In genomic region chr1:202159534-202160371, GRCh38 we compare ENCODE assay signal across 1 cellular context.
TF ChIP-seq lines count a peak whose summit lies in the region.

No MANE protein-coding gene starts in this region.

TF ChIP-seq in GM12878, 131 proteins besides CTCF, POLR2A, EP300 and RAD21 (continued from another document and continues in another):
- no peak for TF ChIP-seq HDAC6 (IDR thresholded peaks at IDR 0.05; ENCODE audit: unreplicated experiment)
- peak; percentile 61; the same call in 1 of the 2 replicates for TF ChIP-seq SMAD5 (IDR thresholded peaks at IDR 0.05; ENCODE audit: low read depth)
- 0 out of 2 replicates have a peak, but pooled peaks have one; percentile 25 for TF ChIP-seq NKRF (conservative IDR thresholded peaks at IDR 0.05)
- no peak for TF ChIP-seq STAT3 (IDR thresholded peaks at IDR 0.05; ENCODE audit: low read depth, low read length)
- TF ChIP-seq CHD1 (IDR thresholded peaks at IDR 0.05; ENCODE audit: low read depth, low read length): no peak
- TF ChIP-seq RELB (IDR thresholded peaks at IDR 0.05; ENCODE audit: low read depth): 0 out of 2 replicates have a peak, but pooled peaks have one; percentile 5
- TF ChIP-seq EZH2 (IDR thresholded peaks at IDR 0.05; ENCODE audit: borderline replicate concordance, control insufficient read depth, low read depth, low read length): no peak
- no peak for TF ChIP-seq ZSCAN29 (IDR thresholded peaks at IDR 0.05)
- no peak for TF ChIP-seq FOXK2 (IDR thresholded peaks at IDR 0.05)
- TF ChIP-seq MYC (IDR thresholded peaks at IDR 0.05; ENCODE audit: insufficient read depth, insufficient read length, insufficient replicate concordance, low read length, severe bottlenecking): peak; percentile 47
- no peak for TF ChIP-seq KDM1A (IDR thresholded peaks at IDR 0.05; ENCODE audit: borderline replicate concordance)
- no peak for TF ChIP-seq HCFC1 (IDR thresholded peaks at IDR 0.05; ENCODE audit: low read length)
- no peak for TF ChIP-seq NFXL1 (IDR thresholded peaks at IDR 0.05; ENCODE audit: borderline replicate concordance)
- TF ChIP-seq MYB (IDR thresholded peaks at IDR 0.05; ENCODE audit: borderline replicate concordance, low read depth, low read length): peak; percentile 87
- TF ChIP-seq ZNF217 (IDR thresholded peaks at IDR 0.05): no peak
- no peak for TF ChIP-seq SUZ12 (IDR thresholded peaks at IDR 0.05; ENCODE audit: unreplicated experiment)
- peak in 1 of 2 experiments; percentile 61; a peak in 1 of 4 replicates for TF ChIP-seq ETV6 (conservative IDR thresholded peaks at IDR 0.05 in 1 of 2, IDR thresholded peaks at IDR 0.05 in 1 of 2; ENCODE audit: borderline replicate concordance in 1 of 2, low read depth in 1 of 2)
- peak; percentile 17 for TF ChIP-seq MEF2B (IDR thresholded peaks at IDR 0.05; ENCODE audit: partially characterized antibody, poor library complexity, severe bottlenecking)
- TF ChIP-seq CREM (IDR thresholded peaks at IDR 0.05; ENCODE audit: low read depth): peak; percentile 84
- peak; percentile 92 for TF ChIP-seq CHD2 (IDR thresholded peaks at IDR 0.05; ENCODE audit: borderline replicate concordance, low read depth, low read length)
- TF ChIP-seq MEF2A (IDR thresholded peaks at IDR 0.05; ENCODE audit: insufficient read depth, low read depth, low read length): no peak
- no peak for TF ChIP-seq CHD4 (IDR thresholded peaks at IDR 0.05)
- TF ChIP-seq NFYA (IDR thresholded peaks at IDR 0.05; ENCODE audit: borderline replicate concordance, low read depth, low read length): no peak
- no peak for TF ChIP-seq BRCA1 (IDR thresholded peaks at IDR 0.05; ENCODE audit: low read depth, low read length)
- TF ChIP-seq KAT2A (conservative IDR thresholded peaks at IDR 0.05; ENCODE audit: control insufficient read depth, low read depth, low read length): no peak
- TF ChIP-seq SREBF1 (IDR thresholded peaks at IDR 0.05; ENCODE audit: low read length): no peak
- no peak; the same call in 1 of the 2 replicates for TF ChIP-seq BMI1 (IDR thresholded peaks at IDR 0.05; ENCODE audit: borderline replicate concordance)
- peak; percentile 42; the same call in 1 of the 2 replicates for TF ChIP-seq ZBTB40 (IDR thresholded peaks at IDR 0.05; ENCODE audit: borderline replicate concordance)
- TF ChIP-seq ATF7 (IDR thresholded peaks at IDR 0.05; ENCODE audit: low read depth): no peak; the same call in 1 of the 2 replicates
- no peak for TF ChIP-seq MTA3 (IDR thresholded peaks at IDR 0.05; ENCODE audit: borderline replicate concordance, low read length)
- TF ChIP-seq RAD51 (IDR thresholded peaks at IDR 0.05): no peak
- no peak for TF ChIP-seq NR2C2 (IDR thresholded peaks at IDR 0.05; ENCODE audit: borderline replicate concordance, control insufficient read depth, insufficient read length, low read depth)
- no peak for TF ChIP-seq ZZZ3 (IDR thresholded peaks at IDR 0.05; ENCODE audit: control insufficient read depth, insufficient read length, low read depth)
- no peak for TF ChIP-seq GABPA (IDR thresholded peaks at IDR 0.05; ENCODE audit: low read depth)
- no peak for TF ChIP-seq ZBTB33 (IDR thresholded peaks at IDR 0.05)
- TF ChIP-seq ZNF592 (IDR thresholded peaks at IDR 0.05): 0 out of 2 replicates have a peak, but pooled peaks have one; percentile 37
- TF ChIP-seq SMARCA5 (IDR thresholded peaks at IDR 0.05): peak; percentile 14; the same call in 1 of the 2 replicates
- peak; percentile 74; the same call in 2 of the 3 replicates for TF ChIP-seq POU2F2 (IDR thresholded peaks at IDR 0.05; ENCODE audit: borderline replicate concordance, low read depth, low read length)
- TF ChIP-seq MXI1 (IDR thresholded peaks at IDR 0.05; ENCODE audit: low read depth, low read length): peak; percentile 66
- no peak for TF ChIP-seq PAX5 (IDR thresholded peaks at IDR 0.05; ENCODE audit: borderline replicate concordance, low read depth, low read length)
- no peak for TF ChIP-seq NR2C1 (IDR thresholded peaks at IDR 0.05)
- no peak for TF ChIP-seq BHLHE40 (IDR thresholded peaks at IDR 0.05; ENCODE audit: borderline replicate concordance in 1 of 2, low read depth in 2 of 2, low read length in 1 of 2)
- no peak for TF ChIP-seq ATF2 (IDR thresholded peaks at IDR 0.05; ENCODE audit: low read length)
- no peak for TF ChIP-seq IRF3 (IDR thresholded peaks at IDR 0.05)
- TF ChIP-seq CBFB (IDR thresholded peaks at IDR 0.05; ENCODE audit: low read depth): no peak
- no peak for TF ChIP-seq USF1 (IDR thresholded peaks at IDR 0.05; ENCODE audit: borderline replicate concordance, extremely low read length, insufficient read depth, low read depth, low read length)
- TF ChIP-seq FOS (IDR thresholded peaks at IDR 0.05; ENCODE audit: borderline replicate concordance, extremely low read depth, insufficient read length): no peak
- 0 out of 2 replicates have a peak, but pooled peaks have one; percentile 18 for TF ChIP-seq BACH1 (IDR thresholded peaks at IDR 0.05; ENCODE audit: borderline replicate concordance)
- TF ChIP-seq SP1 (IDR thresholded peaks at IDR 0.05; ENCODE audit: low read depth, low read length): peak; percentile 46
- TF ChIP-seq CBX3 (IDR thresholded peaks at IDR 0.05; ENCODE audit: borderline replicate concordance, low read depth): no peak
